Comparison of ENCODE assay signal across 13 cellular contexts in the genomic region with DNA sequence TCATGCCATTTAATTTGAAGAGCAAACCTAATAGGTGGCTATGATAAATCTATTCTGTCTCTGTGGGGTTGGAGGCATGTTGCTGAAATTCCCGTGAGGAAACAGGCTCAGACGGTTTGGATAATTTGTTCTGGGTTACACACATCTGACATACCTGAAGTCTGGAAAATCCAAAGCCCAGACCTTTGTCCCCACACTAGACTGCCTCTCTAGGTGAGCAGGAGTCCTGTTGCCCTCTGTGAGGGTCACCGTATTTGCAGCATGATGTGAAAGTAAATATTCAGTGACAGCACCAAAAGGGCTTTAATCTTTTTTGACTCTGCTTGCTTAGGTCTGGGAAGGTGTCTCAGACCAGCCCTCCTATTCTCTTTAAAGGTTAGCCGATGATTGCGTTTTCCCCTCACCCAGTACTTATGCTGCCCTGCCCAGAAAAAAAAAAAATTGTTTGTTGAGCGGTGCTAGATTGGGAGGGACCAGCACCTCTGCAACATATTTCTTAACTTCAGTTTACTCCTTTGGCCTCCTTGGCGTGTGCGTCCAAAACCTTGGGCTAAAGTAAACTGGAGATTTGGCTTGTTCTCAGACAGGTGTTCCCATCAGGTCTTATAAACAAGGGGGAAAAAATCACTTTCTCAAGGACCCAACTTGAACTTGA.
DNase-seq lines count a peak whose midpoint lies in the region; ATAC-seq and TF ChIP-seq lines count a peak whose summit lies in the region.
"Had no signal": no experiment of that assay in that cellular context is flagged by ENCODE, and none has a peak within 500 bp of the region (broad histone marks: within the 10 kb centered on the region; RNA-seq: fewer than 3 reads in every experiment).

No MANE protein-coding gene starts in this region.

- no peaks in the 10 kb centered on the region for H3K27me3 ChIP-seq in left ventricle myocardium inferior (ENCODE audit: low read depth)
- H3K27me3 ChIP-seq in right cardiac atrium (ENCODE audit: control insufficient read depth, insufficient read depth): no peaks in the 10 kb centered on the region
- no peaks in the 10 kb centered on the region for H3K27me3 ChIP-seq in colonic mucosa
- H3K27me3 ChIP-seq: neutrophil had no signal

- intact Hi-C loops in left ventricle myocardium inferior (cut with micrococcal nuclease): no loop called here
- intact Hi-C loops in right cardiac atrium (cut with DNase I): no loop called here
- intact Hi-C loops in colonic mucosa (cut with DNase I): no loop called here

- peak overlapping the region; percentile 53 for H3K27ac ChIP-seq in left ventricle myocardium inferior (replicated peaks)
- no peak overlapping the region for H3K27ac ChIP-seq in right cardiac atrium (ENCODE audit: low read length)
- H3K27ac ChIP-seq in colonic mucosa: peak overlapping the region; percentile 27
- H3K27ac ChIP-seq: neutrophil had no signal

- H3K36me3 Mint-ChIP-seq in nephron (ENCODE audit: low read depth): peaks cover 9% of the 10 kb centered on the region

- H3K4me3 ChIP-seq in left ventricle myocardium inferior (peak overlapping the region; percentile 1), right cardiac atrium (ENCODE audit: low read length) (no peak overlapping the region), colonic mucosa (no peak overlapping the region)

- 90% methylated on average over 8 of the region's 8 CpGs for WGBS in right cardiac atrium

- no peaks in the 10 kb centered on the region for H3K9me3 ChIP-seq in left ventricle myocardium inferior (replicated peaks)
- H3K9me3 ChIP-seq in right cardiac atrium (ENCODE audit: control insufficient read depth, low read length): no peaks in the 10 kb centered on the region
- no peaks in the 10 kb centered on the region for H3K9me3 ChIP-seq in colonic mucosa
- H3K9me3 ChIP-seq: neutrophil had no signal

- H3K27me3 Mint-ChIP-seq in nephron (ENCODE audit: low read depth): no peaks in the 10 kb centered on the region
- H3K27me3 Mint-ChIP-seq: activated CD4-positive, alpha-beta T cell treated with anti-CD3 and anti-CD28 coated beads, Interleukin-2, amount 10 ng/mL, durations not matched to agents 24 days and 14 days; activated naive CD8-positive, alpha-beta T cell treated with anti-CD3 and anti-CD28 coated beads, Interleukin-2, amount 10 ng/mL, durations not matched to agents 7 days and 5 days had no signal

- peak overlapping the region in 2 of 3 experiments; percentile 5 to 19 for H3K4me3 Mint-ChIP-seq in nephron
- H3K4me3 Mint-ChIP-seq: activated CD4-positive, alpha-beta T cell treated with anti-CD3 and anti-CD28 coated beads, Interleukin-2, amount 10 ng/mL, durations not matched to agents 24 days and 14 days; activated naive CD8-positive, alpha-beta T cell treated with anti-CD3 and anti-CD28 coated beads, Interleukin-2, amount 10 ng/mL, durations not matched to agents 7 days and 5 days; T-helper 2 cell treated with Interferon-gamma antibody and Interleukin-4, amounts not matched to agents 5 μg/mL and 100 μg/mL, for 36 hours had no signal

- peaks cover 58% of the 10 kb centered on the region for H3K4me1 Mint-ChIP-seq in nephron

- H3K36me3 ChIP-seq in left ventricle myocardium inferior (no peaks in the 10 kb centered on the region), colonic mucosa (no peaks in the 10 kb centered on the region)
- H3K36me3 ChIP-seq: neutrophil had no signal

- DNase-seq in left ventricle myocardium inferior (no peak), right cardiac atrium (no peak), colonic mucosa (no peak), NK-92 (lab: John Stamatoyannopoulos, UW; ENCODE audit: unreplicated experiment) (no peak), hepatic stellate cell (ENCODE audit: low spot score) (no peak)
- DNase-seq: activated CD4-positive, alpha-beta T cell treated with anti-CD3 and anti-CD28 coated beads, Interleukin-2, amount 10 ng/mL, durations not matched to agents 24 days and 14 days; activated naive CD8-positive, alpha-beta T cell treated with anti-CD3 and anti-CD28 coated beads, Interleukin-2, amount 10 ng/mL, durations not matched to agents 7 days and 5 days; activated T-cell treated with anti-CD3 and anti-CD28 coated beads, Interleukin-2, amount 50 U/mL, for 1 hour had no signal

- ATAC-seq in right cardiac atrium: no peak
- ATAC-seq in GM21529 (IDR thresholded peaks at IDR 0.05; ENCODE audit: unreplicated experiment): no peak
- no peak for ATAC-seq in esophagus mucosa

- H3K9me3 Mint-ChIP-seq in nephron: no peaks in the 10 kb centered on the region
- H3K9me3 Mint-ChIP-seq: T-helper 2 cell treated with Interferon-gamma antibody and Interleukin-4, amounts not matched to agents 5 μg/mL and 100 μg/mL, for 36 hours had no signal

- TF ChIP-seq CTCF in left ventricle myocardium inferior (IDR thresholded peaks at IDR 0.05; ENCODE audit: borderline replicate concordance) (no peak), colonic mucosa (IDR thresholded peaks at IDR 0.05) (no peak), nephron (IDR thresholded peaks at IDR 0.05; ENCODE audit: unreplicated experiment in 3 of 3) (no peak)

- H3K4me1 ChIP-seq in left ventricle myocardium inferior (peaks cover 46% of the 10 kb centered on the region), right cardiac atrium (ENCODE audit: control insufficient read depth, insufficient read depth, low read length) (peaks cover 8% of the 10 kb centered on the region), colonic mucosa (peaks cover 4% of the 10 kb centered on the region)

- peak overlapping the region; percentile 84 to 91 (median 90) for H3K27ac Mint-ChIP-seq in nephron
- H3K27ac Mint-ChIP-seq: activated CD4-positive, alpha-beta T cell treated with anti-CD3 and anti-CD28 coated beads, Interleukin-2, amount 10 ng/mL, durations not matched to agents 24 days and 14 days; activated naive CD8-positive, alpha-beta T cell treated with anti-CD3 and anti-CD28 coated beads, Interleukin-2, amount 10 ng/mL, durations not matched to agents 7 days and 5 days; T-helper 2 cell treated with Interferon-gamma antibody and Interleukin-4, amounts not matched to agents 5 μg/mL and 100 μg/mL, for 36 hours had no signal

- H3K9ac ChIP-seq in colonic mucosa (ENCODE audit: low read depth in 2 of 2, low read length in 2 of 2): no peak overlapping the region
